In the genomic region with DNA sequence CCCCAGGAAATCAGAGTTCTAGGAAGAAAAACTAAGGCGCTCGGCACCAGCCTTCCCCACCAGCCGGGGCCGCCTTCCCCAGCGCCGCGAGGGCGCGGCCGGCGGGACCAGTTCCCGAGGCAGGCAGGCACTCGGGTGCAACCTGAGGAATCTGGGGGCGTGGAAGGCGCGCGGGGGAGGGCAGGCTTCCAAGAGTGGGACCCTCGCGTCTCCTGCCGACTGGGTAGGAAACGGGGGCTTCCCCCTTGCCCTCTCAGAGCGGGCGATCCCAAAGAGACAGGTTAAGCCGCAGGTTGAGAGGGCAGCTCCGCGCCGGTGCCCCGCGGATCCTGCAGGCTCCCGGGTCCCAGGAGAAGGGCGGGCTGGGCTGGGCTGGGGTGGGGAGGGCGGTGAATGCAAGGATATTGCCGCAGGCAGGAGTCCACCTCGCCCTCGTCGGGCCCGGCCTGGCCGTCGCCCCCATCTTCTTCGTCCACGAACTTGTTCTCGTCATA, we compare ENCODE assay signal across 7 cellular contexts.
DNase-seq lines count a peak whose midpoint lies in the region; ATAC-seq and TF ChIP-seq lines count a peak whose summit lies in the region.

No MANE protein-coding gene starts in this region.

- H3K79me2 ChIP-seq in SU-DHL-6 (ENCODE audit: insufficient read depth, low read length) = peaks cover 40% of the 10 kb centered on the region

- peak overlapping the region; percentile 98 for H3K4me3 Mint-ChIP-seq in central memory CD8-positive, alpha-beta T cell

- peak overlapping the region; percentile 91 for H3K9ac ChIP-seq in SU-DHL-6 (ENCODE audit: low read length)

- H3K4me3 ChIP-seq in SU-DHL-6 (ENCODE audit: insufficient read depth, low read length, poor library complexity, severe bottlenecking) = peak overlapping the region; percentile 99

- H2AFZ ChIP-seq in SU-DHL-6 (ENCODE audit: low read depth, low read length, severe bottlenecking) = peak overlapping the region; percentile 46

- peak overlapping the region; percentile 80 for H3K4me2 ChIP-seq in SU-DHL-6 (ENCODE audit: low read depth, low read length, poor library complexity, severe bottlenecking)

- no peaks in the 10 kb centered on the region for H3K27me3 Mint-ChIP-seq in central memory CD8-positive, alpha-beta T cell

- peaks cover 25% of the 10 kb centered on the region for H4K20me1 ChIP-seq in SU-DHL-6 (ENCODE audit: low read depth, low read length)

- peaks cover 22% of the 10 kb centered on the region for H3F3A ChIP-seq in SU-DHL-6 (ENCODE audit: insufficient read depth)

- DNase-seq in central memory CD8-positive, alpha-beta T cell (ENCODE audit: low spot score in 2 of 2) = peak in 1 of 2 donors; percentile 16
- DNase-seq in left kidney (ENCODE audit: low read depth, low spot score) (peak; percentile 81), GM19240 (ENCODE audit: insufficient read length, low spot score) (no peak)
- peak; percentile 27 for DNase-seq in stimulated activated CD4-positive, alpha-beta T cell treated with anti-CD3 and anti-CD28 coated beads, Interleukin-4, amount 100 ng/mL, for 24 hours

- no peaks in the 10 kb centered on the region for H3K9me3 ChIP-seq in SU-DHL-6 (ENCODE audit: insufficient read depth, low read length)

- peaks cover 41% of the 10 kb centered on the region for H3K4me1 Mint-ChIP-seq in central memory CD8-positive, alpha-beta T cell

- H3K9me2 ChIP-seq in SU-DHL-6 (replicated peaks; ENCODE audit: insufficient read depth, low read length) = no peaks in the 10 kb centered on the region

- peak overlapping the region; percentile 79 for H3K27ac ChIP-seq in SU-DHL-6 (ENCODE audit: low read depth, low read length)

- peaks cover 22% of the 10 kb centered on the region for H3K36me3 ChIP-seq in SU-DHL-6 (ENCODE audit: low read length)

- TF ChIP-seq CTCF in SU-DHL-6 (IDR thresholded peaks at IDR 0.05; ENCODE audit: insufficient read depth, low read length, poor library complexity, severe bottlenecking) = no peak

- peaks cover 32% of the 10 kb centered on the region for H3K36me3 Mint-ChIP-seq in central memory CD8-positive, alpha-beta T cell (ENCODE audit: insufficient read depth)

- no peaks in the 10 kb centered on the region for H3K9me3 Mint-ChIP-seq in central memory CD8-positive, alpha-beta T cell

- no peaks in the 10 kb centered on the region for H3K27me3 ChIP-seq in SU-DHL-6 (ENCODE audit: low read length)

- H3K27ac Mint-ChIP-seq in central memory CD8-positive, alpha-beta T cell (ENCODE audit: low read depth) = peak overlapping the region; percentile 97

- ATAC-seq in GM18868 (IDR thresholded peaks at IDR 0.05; ENCODE audit: unreplicated experiment) (peak; percentile 1), HG03039 (IDR thresholded peaks at IDR 0.05; ENCODE audit: unreplicated experiment) (peak; percentile 7)
- peak; percentile 2 for ATAC-seq in central memory CD8-positive, alpha-beta T cell (replicated peaks; ENCODE audit: extremely low read depth, poor library complexity, severe bottlenecking)
